Comparison of ENCODE assay signal across 8 cellular contexts in genomic region chr19:15101479-15102082, GRCh38. TPM values are rescaled to one million over a fixed set of nuclear protein-coding genes. Genes with fewer than 3 reads are reported as not detected.
DNase-seq lines count a peak whose midpoint lies in the region; ATAC-seq and TF ChIP-seq lines count a peak whose summit lies in the region.

No MANE protein-coding gene starts in this region.

- no peak overlapping the region for H3K4me3 ChIP-seq in KMS-11 (IDR thresholded peaks at IDR 0.05; ENCODE audit: insufficient read depth, low read depth, low read length)

- no peaks in the 10 kb centered on the region for H3K36me3 Mint-ChIP-seq in Calu3 (ENCODE audit: insufficient read depth, unreplicated experiment)
- no peaks in the 10 kb centered on the region for H3K36me3 Mint-ChIP-seq in osteocyte (ENCODE audit: unreplicated experiment)

- H3K27ac ChIP-seq in KMS-11, result no peak overlapping the region

- H3K27ac Mint-ChIP-seq in Calu3 (ENCODE audit: unreplicated experiment), result no peak overlapping the region
- no peak overlapping the region for H3K27ac Mint-ChIP-seq in osteocyte (ENCODE audit: unreplicated experiment)

- H3K9me3 Mint-ChIP-seq in Calu3 (ENCODE audit: low read depth, unreplicated experiment) (peaks cover 5% of the 10 kb centered on the region), osteocyte (ENCODE audit: unreplicated experiment) (peaks cover 10% of the 10 kb centered on the region)

- H3K79me2 ChIP-seq in KMS-11 (ENCODE audit: insufficient read depth, low read depth), result no peaks in the 10 kb centered on the region

- H3K4me2 ChIP-seq in KMS-11, result no peak overlapping the region

- no TSS peak for BruUV-seq in Calu3 (replicated peaks; lab: Mats Ljungman, UMichigan)

- no peaks in the 10 kb centered on the region for H3K36me3 ChIP-seq in KMS-11 (ENCODE audit: insufficient read depth)

- H3K4me1 Mint-ChIP-seq in Calu3 (ENCODE audit: low read depth, unreplicated experiment) (peaks cover 3% of the 10 kb centered on the region), osteocyte (ENCODE audit: unreplicated experiment) (peaks cover 4% of the 10 kb centered on the region)

- intact Hi-C loops in Calu3 (cut with micrococcal nuclease; ENCODE audit: unreplicated experiment), result no loop called here

- peaks cover 16% of the 10 kb centered on the region for H3K27me3 Mint-ChIP-seq in Calu3 (ENCODE audit: unreplicated experiment)
- no peaks in the 10 kb centered on the region for H3K27me3 Mint-ChIP-seq in osteocyte (ENCODE audit: unreplicated experiment)

- H3K27me3 ChIP-seq in KMS-11 (ENCODE audit: insufficient read depth, low read depth), result peaks cover 15% of the 10 kb centered on the region; the same call in 1 of the 2 replicates

- TF ChIP-seq POLR2A in erythroblast (IDR thresholded peaks at IDR 0.05; ENCODE audit: low read length), result no peak

- DNase-seq in Calu3 (peak; percentile 43), erythroblast (lab: John Stamatoyannopoulos, UW) (peak; percentile 57 to 69), osteocyte (ENCODE audit: extremely low spot score, unreplicated experiment) (no peak), cerebellar nuclear complex (lab: John Stamatoyannopoulos, UW) (no peak)
- peak; percentile 53 for DNase-seq in activated CD4-positive, alpha-beta T cell treated with anti-CD3 and anti-CD28 coated beads, Interleukin-2, amount 50 U/mL, for 1 hour

- H3K4me3 Mint-ChIP-seq in Calu3 (ENCODE audit: low read depth, unreplicated experiment) (no peak overlapping the region), osteocyte (ENCODE audit: unreplicated experiment) (no peak overlapping the region)

- CTCF ChIA-PET in Calu3 (lab: Charles Lee), result interaction anchor here (0.7 to 1.5 kb wide), 6 partner anchors 9 to 454 kb away, joined by 3 to 12 read pairs (median 7); partner anchors contain the start of gene AKAP8L

- H3K9ac ChIP-seq in KMS-11, result no peak overlapping the region

- H3K4me1 ChIP-seq in KMS-11 (ENCODE audit: low read depth, poor library complexity, severe bottlenecking), result no peaks in the 10 kb centered on the region

- no peak overlapping the region for H2AFZ ChIP-seq in KMS-11 (ENCODE audit: low read depth)

- H4K20me1 ChIP-seq in KMS-11 (ENCODE audit: insufficient read depth), result no peaks in the 10 kb centered on the region

- ATAC-seq in HG02759 (IDR thresholded peaks at IDR 0.05; ENCODE audit: unreplicated experiment), result no peak
- no peak for ATAC-seq in HG02840 (IDR thresholded peaks at IDR 0.05; ENCODE audit: low FRiP score, unreplicated experiment)

- peak; percentile 61 for TF ChIP-seq CTCF in Calu3 (IDR thresholded peaks at IDR 0.05; ENCODE audit: unreplicated experiment)
- TF ChIP-seq CTCF in KMS-11 (conservative IDR thresholded peaks at IDR 0.05; ENCODE audit: low read depth, low read length), result peak; percentile 61
- TF ChIP-seq CTCF in osteocyte (IDR thresholded peaks at IDR 0.05), result peak; percentile 65

RNA-seq across cellular contexts. Expression of gene SYDE1, which starts 5.6 kb away (rescaled TPM):
- total RNA-seq in Calu3 (2022) (2.1 and 2.6 TPM in 2 replicates), osteocyte (64.4 and 74.6 TPM in 2 replicates)

RNA-seq across cellular contexts. Expression of gene OR1I1, which starts 19.6 kb away (rescaled TPM):
- not detected in 2 replicates for total RNA-seq in Calu3 (2022)
- total RNA-seq in osteocyte, result not detected in 2 replicates

RNA-seq across cellular contexts. Expression of gene CASP14, which starts 52.3 kb away (rescaled TPM):
- not detected in 2 replicates for total RNA-seq in Calu3 (2022)
- not detected in 2 replicates for total RNA-seq in osteocyte

Comparison
In these comparisons a context has a peak if more than half of its experiments do, and no peak if none do; other contexts are left out.
1. DNase-seq: peak in Calu3 (single experiment), activated CD4-positive, alpha-beta T cell treated with anti-CD3 and anti-CD28 coated beads, Interleukin-2, amount 50 U/mL, for 1 hour (single experiment) and erythroblast (2 of 2); none in osteocyte (single experiment) and cerebellar nuclear complex (0 of 2).
2. RNA of gene SYDE1, which starts 5.6 kb away (total RNA-seq): 64.4 to 74.6 TPM in osteocyte; 2.1 to 2.6 TPM in Calu3; every median in the first group is over 10 times any median in the second.
3. Peak in every context shown above with its lines, with median percentiles within 50 percentile points of each other: CTCF ChIP-seq.